21 cellular contexts compared by ENCODE assay signal in the genomic region with DNA sequence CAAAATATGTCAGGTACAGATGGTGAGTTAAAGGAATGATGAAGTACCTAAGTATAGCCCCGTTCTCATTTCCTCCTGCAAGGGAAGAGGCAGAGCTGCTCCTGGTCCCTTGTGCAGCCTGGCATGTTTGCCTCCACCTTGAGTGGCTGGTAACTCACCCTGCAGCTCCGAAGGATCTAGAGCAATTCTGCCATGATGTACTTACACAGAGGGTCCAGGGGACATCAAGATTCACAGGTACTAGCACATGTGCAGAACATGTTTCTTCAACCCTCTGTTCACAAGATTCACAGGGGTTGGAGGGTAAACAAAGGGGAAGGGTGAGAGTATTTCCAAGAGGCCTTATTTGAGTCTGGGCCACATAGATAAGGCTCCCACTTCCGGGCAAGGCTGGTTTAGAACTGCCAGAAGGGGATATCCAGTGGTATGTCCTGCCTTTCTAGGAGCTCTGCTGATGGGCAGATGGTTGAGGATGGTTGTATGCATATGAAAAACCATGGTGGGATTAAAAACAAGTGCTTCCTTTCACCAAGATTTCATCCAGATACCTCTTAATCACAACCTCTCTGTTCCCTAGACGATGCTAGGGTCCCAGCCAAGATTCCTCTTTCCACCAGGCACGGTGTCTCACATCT. TPM values are rescaled to one million over a fixed set of nuclear protein-coding genes. Genes with fewer than 3 reads are reported as not detected.
A peak's percentile ranks its signal among the peaks of the same experiment; 100 is the strongest.
DNase-seq lines count a peak whose midpoint lies in the region; ATAC-seq and TF ChIP-seq lines count a peak whose summit lies in the region.
"Had no signal": no experiment of that assay in that cellular context is flagged by ENCODE, and none has a peak within 500 bp of the region (broad histone marks: within the 10 kb centered on the region; RNA-seq: fewer than 3 reads in every experiment).

No MANE protein-coding gene starts in this region.

- TF ChIP-seq CTCF in neural crest cell (conservative IDR thresholded peaks at IDR 0.05) (no peak), WTC11 (IDR thresholded peaks at IDR 0.05) (no peak)

- no peaks in the 10 kb centered on the region for H3K9me3 Mint-ChIP-seq in activated CD4-positive, alpha-beta T cell treated with anti-CD3 and anti-CD28 coated beads, Interleukin-2, amount 10 ng/mL, durations not matched to agents 24 days and 14 days
- no peaks in the 10 kb centered on the region for H3K9me3 Mint-ChIP-seq in activated T-helper 17 cell treated with anti-CD3 and anti-CD28 coated beads, Interleukin-2, amount 50 U/mL, for 72 hours
- no peaks in the 10 kb centered on the region for H3K9me3 Mint-ChIP-seq in neural crest cell
- no peaks in the 10 kb centered on the region for H3K9me3 Mint-ChIP-seq in WTC11
- H3K9me3 Mint-ChIP-seq: GM23338 had no signal

- peaks cover 6% of the 10 kb centered on the region for H3K4me1 Mint-ChIP-seq in activated CD4-positive, alpha-beta T cell treated with anti-CD3 and anti-CD28 coated beads, Interleukin-2, amount 10 ng/mL, durations not matched to agents 24 days and 14 days
- peaks cover 9% of the 10 kb centered on the region for H3K4me1 Mint-ChIP-seq in activated T-helper 17 cell treated with anti-CD3 and anti-CD28 coated beads, Interleukin-2, amount 50 U/mL, for 72 hours
- peaks cover 11% of the 10 kb centered on the region for H3K4me1 Mint-ChIP-seq in neural crest cell
- peaks cover 12% of the 10 kb centered on the region for H3K4me1 Mint-ChIP-seq in WTC11

- H3K36me3 Mint-ChIP-seq in activated CD4-positive, alpha-beta T cell treated with anti-CD3 and anti-CD28 coated beads, Interleukin-2, amount 10 ng/mL, durations not matched to agents 24 days and 14 days (ENCODE audit: low read depth), result peaks cover 30% of the 10 kb centered on the region
- H3K36me3 Mint-ChIP-seq in activated T-helper 17 cell treated with anti-CD3 and anti-CD28 coated beads, Interleukin-2, amount 50 U/mL, for 72 hours (ENCODE audit: low read depth), result peaks cover 77% of the 10 kb centered on the region
- H3K36me3 Mint-ChIP-seq in neural crest cell (ENCODE audit: low read depth), result peaks cover 13% of the 10 kb centered on the region
- peaks cover 24% of the 10 kb centered on the region for H3K36me3 Mint-ChIP-seq in WTC11

- DNase-seq in activated CD4-positive, alpha-beta T cell treated with anti-CD3 and anti-CD28 coated beads, Interleukin-2, amount 10 ng/mL, durations not matched to agents 24 days and 14 days, result no peak
- DNase-seq in activated CD4-positive, alpha-beta T cell treated with anti-CD3 and anti-CD28 coated beads for 4 hours, result no peak
- DNase-seq in OCI-M1 (lab: John Stamatoyannopoulos, UW) (peak; percentile 97), neural crest cell (ENCODE audit: low read depth, low spot score) (no peak), WTC11 (ENCODE audit: low spot score) (no peak), NCI-H524 treated with DMSO at 0.1 percent for 48 hours (lab: John Stamatoyannopoulos, UW) (no peak), EL (no peak)
- DNase-seq: 8988T, COR-L47, DMS 273 treated with DMSO at 0.1 percent for 48 hours, HCEC 1CT, NCI-H1105, NCI-H1694 treated with DMSO at 0.1 percent for 48 hours, NCI-H2107, NCI-H2227 treated with DMSO at 0.1 percent for 48 hours, NCI-H510A treated with DMSO at 0.1 percent for 48 hours, NCI-H82, SJCRH30 had no signal

- no peak overlapping the region for H3K4me3 Mint-ChIP-seq in activated CD4-positive, alpha-beta T cell treated with anti-CD3 and anti-CD28 coated beads, Interleukin-2, amount 10 ng/mL, durations not matched to agents 24 days and 14 days
- H3K4me3 Mint-ChIP-seq in activated T-helper 17 cell treated with anti-CD3 and anti-CD28 coated beads, Interleukin-2, amount 50 U/mL, for 72 hours, result no peak overlapping the region
- H3K4me3 Mint-ChIP-seq in neural crest cell (no peak overlapping the region), WTC11 (no peak overlapping the region)
- H3K4me3 Mint-ChIP-seq: B cell, GM23338 had no signal

- H3K27ac Mint-ChIP-seq in activated CD4-positive, alpha-beta T cell treated with anti-CD3 and anti-CD28 coated beads, Interleukin-2, amount 10 ng/mL, durations not matched to agents 24 days and 14 days, result peak overlapping the region; percentile 48
- H3K27ac Mint-ChIP-seq in activated T-helper 17 cell treated with anti-CD3 and anti-CD28 coated beads, Interleukin-2, amount 50 U/mL, for 72 hours, result peak overlapping the region; percentile 47
- H3K27ac Mint-ChIP-seq in neural crest cell (ENCODE audit: unreplicated experiment) (peak overlapping the region; percentile 38), WTC11 (no peak overlapping the region)
- H3K27ac Mint-ChIP-seq: B cell, GM23338 had no signal

- POLR2A ChIA-PET in WTC11 (lab: Charles Lee), result no interaction called here

- CTCF ChIA-PET in WTC11 (lab: Charles Lee), result interaction anchor here (1.1 kb wide), 1 partner anchor 188 kb away, joined by 3 read pairs; no protein-coding TSS in a partner anchor

- H3K27me3 Mint-ChIP-seq in activated CD4-positive, alpha-beta T cell treated with anti-CD3 and anti-CD28 coated beads, Interleukin-2, amount 10 ng/mL, durations not matched to agents 24 days and 14 days, result no peaks in the 10 kb centered on the region
- H3K27me3 Mint-ChIP-seq in activated T-helper 17 cell treated with anti-CD3 and anti-CD28 coated beads, Interleukin-2, amount 50 U/mL, for 72 hours, result no peaks in the 10 kb centered on the region
- H3K27me3 Mint-ChIP-seq in neural crest cell (ENCODE audit: low read depth), result no peaks in the 10 kb centered on the region
- no peaks in the 10 kb centered on the region for H3K27me3 Mint-ChIP-seq in WTC11 (ENCODE audit: low read depth)
- H3K27me3 Mint-ChIP-seq: B cell had no signal

- intact Hi-C loops in activated CD4-positive, alpha-beta T cell treated with anti-CD3 and anti-CD28 coated beads, Interleukin-2, amount 10 ng/mL, durations not matched to agents 24 days and 14 days (cut with micrococcal nuclease), result no loop called here

- ATAC-seq in activated T-helper 17 cell treated with anti-CD3 and anti-CD28 coated beads, Interleukin-2, amount 50 U/mL, for 72 hours (replicated peaks), result no peak
- no peak for ATAC-seq in WTC11
- ATAC-seq: GM23338 had no signal

TF ChIP-seq in WTC11, 78 proteins besides CTCF, POLR2A, EP300 and RAD21 (continues in another document):
- no peak for TF ChIP-seq GTF2I (CRISPR knock-in tag; conservative IDR thresholded peaks at IDR 0.05)
- TF ChIP-seq JUN (CRISPR knock-in tag; IDR thresholded peaks at IDR 0.05), result no peak
- TF ChIP-seq, protein P1, sequence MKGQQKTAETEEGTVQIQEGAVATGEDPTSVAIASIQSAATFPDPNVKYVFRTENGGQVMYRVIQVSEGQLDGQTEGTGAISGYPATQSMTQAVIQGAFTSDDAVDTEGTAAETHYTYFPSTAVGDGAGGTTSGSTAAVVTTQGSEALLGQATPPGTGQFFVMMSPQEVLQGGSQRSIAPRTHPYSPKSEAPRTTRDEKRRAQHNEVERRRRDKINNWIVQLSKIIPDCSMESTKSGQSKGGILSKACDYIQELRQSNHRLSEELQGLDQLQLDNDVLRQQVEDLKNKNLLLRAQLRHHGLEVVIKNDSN (CRISPR knock-in tag; IDR thresholded peaks at IDR 0.05), result no peak
- TF ChIP-seq ZNF121 (CRISPR knock-in tag; IDR thresholded peaks at IDR 0.05), result no peak
- TF ChIP-seq, protein P2, sequence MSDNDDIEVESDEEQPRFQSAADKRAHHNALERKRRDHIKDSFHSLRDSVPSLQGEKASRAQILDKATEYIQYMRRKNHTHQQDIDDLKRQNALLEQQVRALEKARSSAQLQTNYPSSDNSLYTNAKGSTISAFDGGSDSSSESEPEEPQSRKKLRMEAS (CRISPR knock-in tag; IDR thresholded peaks at IDR 0.05), result no peak
- no peak for TF ChIP-seq FOXJ3 (CRISPR knock-in tag; IDR thresholded peaks at IDR 0.05; ENCODE audit: borderline replicate concordance)
- TF ChIP-seq SP1 (CRISPR knock-in tag; conservative IDR thresholded peaks at IDR 0.05), result no peak
- TF ChIP-seq CREB1 (CRISPR knock-in tag; IDR thresholded peaks at IDR 0.05), result no peak

RNA-seq across cellular contexts. Expression of a gene that starts 7.7 kb away (rescaled TPM):
- total RNA-seq in activated CD4-positive, alpha-beta T cell treated with anti-CD3 and anti-CD28 coated beads, Interleukin-2, amount 10 ng/mL, durations not matched to agents 24 days and 14 days, result 78.9 and 80.9 TPM in 2 replicates
- total RNA-seq in activated T-helper 17 cell treated with anti-CD3 and anti-CD28 coated beads, Interleukin-2, amount 50 U/mL, for 72 hours, result 10 to 100 TPM; 78.5 to 96.4 TPM
- total RNA-seq in neural crest cell (133 and 138 TPM in 2 replicates), WTC11 (2021) (93.5 to 94.4 TPM (median 94.4 TPM) in 3 replicates)

RNA-seq across cellular contexts. Expression of a gene that starts 10.6 kb away (rescaled TPM):
- total RNA-seq in activated CD4-positive, alpha-beta T cell treated with anti-CD3 and anti-CD28 coated beads, Interleukin-2, amount 10 ng/mL, durations not matched to agents 24 days and 14 days, result 1.8 and 2.4 TPM in 2 replicates
- 1 to 10 TPM; 2.0 to 3.0 TPM for total RNA-seq in activated T-helper 17 cell treated with anti-CD3 and anti-CD28 coated beads, Interleukin-2, amount 50 U/mL, for 72 hours
- total RNA-seq in neural crest cell (16.9 and 20.8 TPM in 2 replicates), WTC11 (2021) (15.9 to 17.9 TPM (median 16.1 TPM) in 3 replicates)

RNA-seq across cellular contexts. Expression of a gene that starts 16.6 kb away (rescaled TPM):
- 67.5 and 67.8 TPM in 2 replicates for total RNA-seq in activated CD4-positive, alpha-beta T cell treated with anti-CD3 and anti-CD28 coated beads, Interleukin-2, amount 10 ng/mL, durations not matched to agents 24 days and 14 days
- 10 to 100 TPM; 78.8 to 83.1 TPM for total RNA-seq in activated T-helper 17 cell treated with anti-CD3 and anti-CD28 coated beads, Interleukin-2, amount 50 U/mL, for 72 hours
- 90.4 and 91.3 TPM in 2 replicates for total RNA-seq in neural crest cell
- total RNA-seq in WTC11 (2021), result 46.3 to 59.4 TPM (median 56.2 TPM) in 3 replicates

RNA-seq across cellular contexts. Expression of a gene that starts 18.9 kb away (rescaled TPM):
- 15.3 and 16.7 TPM in 2 replicates for total RNA-seq in activated CD4-positive, alpha-beta T cell treated with anti-CD3 and anti-CD28 coated beads, Interleukin-2, amount 10 ng/mL, durations not matched to agents 24 days and 14 days
- total RNA-seq in activated T-helper 17 cell treated with anti-CD3 and anti-CD28 coated beads, Interleukin-2, amount 50 U/mL, for 72 hours, result 10 to 100 TPM; 14.2 to 25.3 TPM
- total RNA-seq in neural crest cell (14.1 and 15.0 TPM in 2 replicates), WTC11 (2021) (3.4 to 5.3 TPM (median 3.9 TPM) in 3 replicates)

RNA-seq across cellular contexts. Expression of a gene that starts 51.4 kb away (rescaled TPM):
- total RNA-seq in activated CD4-positive, alpha-beta T cell treated with anti-CD3 and anti-CD28 coated beads, Interleukin-2, amount 10 ng/mL, durations not matched to agents 24 days and 14 days, result 307 and 316 TPM in 2 replicates
- total RNA-seq in activated T-helper 17 cell treated with anti-CD3 and anti-CD28 coated beads, Interleukin-2, amount 50 U/mL, for 72 hours, result 100 to 1,000 TPM; 130 to 243 TPM
- total RNA-seq in neural crest cell, result 257 and 267 TPM in 2 replicates
- total RNA-seq in WTC11 (2021), result 283 to 367 TPM (median 314 TPM) in 3 replicates
